ENCODE assay signal across 20 cellular contexts in the genomic region with DNA sequence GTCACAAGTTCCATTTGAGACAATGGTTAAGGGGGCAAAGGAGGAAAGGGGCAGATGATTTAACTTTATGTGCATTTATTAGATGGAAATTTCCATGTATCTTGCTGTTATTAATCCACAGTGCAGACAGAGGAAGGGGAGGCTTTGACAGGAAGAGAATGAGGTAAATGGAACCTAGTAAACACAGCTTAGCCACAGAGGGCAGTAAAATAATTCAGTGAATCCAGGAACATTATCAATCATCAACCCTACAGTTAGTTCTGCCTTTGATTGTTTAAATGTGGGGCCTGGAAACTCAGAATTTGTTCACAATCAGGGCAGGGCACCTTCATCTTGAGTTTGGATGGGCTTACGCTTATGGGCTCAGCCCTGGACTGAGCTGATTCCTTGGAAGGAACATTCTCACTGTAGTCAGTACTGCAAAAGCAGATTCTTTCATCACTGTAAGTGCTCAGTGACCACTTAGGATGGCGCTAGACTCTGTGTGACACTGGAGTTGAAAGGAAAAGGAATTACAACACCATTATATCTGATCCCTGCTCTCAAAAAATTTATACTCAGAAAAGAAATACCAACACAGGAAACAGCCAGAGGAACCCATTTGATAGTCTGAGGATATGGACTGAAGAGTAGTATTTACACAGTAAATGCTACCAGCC.
A peak's percentile ranks its signal among the peaks of the same experiment; 100 is the strongest.
DNase-seq lines count a peak whose midpoint lies in the region; ATAC-seq and TF ChIP-seq lines count a peak whose summit lies in the region.
"Had no signal": no experiment of that assay in that cellular context is flagged by ENCODE, and none has a peak within 500 bp of the region (broad histone marks: within the 10 kb centered on the region; RNA-seq: fewer than 3 reads in every experiment).

No MANE protein-coding gene starts in this region.

- no peak overlapping the region for H3K4me3 Mint-ChIP-seq in activated T-cell treated with anti-CD3 and anti-CD28 coated beads, Interleukin-2, amount 50 U/mL, for 72 hours
- H3K4me3 Mint-ChIP-seq in activated T-cell treated with anti-CD3 and anti-CD28 coated beads, Interleukin-2, amount 50 U/mL, for 24 hours = no peak overlapping the region
- H3K4me3 Mint-ChIP-seq in activated T-helper 17 cell treated with anti-CD3 and anti-CD28 coated beads, Interleukin-2, amount 50 U/mL, for 72 hours = peak overlapping the region; percentile 8
- H3K4me3 Mint-ChIP-seq: IgD-negative memory B cell had no signal

- intact Hi-C loops in mucosa of descending colon (cut with DNase I, micrococcal nuclease) = no loop called here

- H3K36me3 ChIP-seq in mucosa of descending colon (ENCODE audit: low read depth) = no peaks in the 10 kb centered on the region
- H3K36me3 ChIP-seq: BLaER1, Peyer's patch had no signal

- H3K27me3 Mint-ChIP-seq in activated T-cell treated with anti-CD3 and anti-CD28 coated beads, Interleukin-2, amount 50 U/mL, for 72 hours (ENCODE audit: low read depth) = peaks cover 5% of the 10 kb centered on the region
- H3K27me3 Mint-ChIP-seq in activated T-cell treated with anti-CD3 and anti-CD28 coated beads, Interleukin-2, amount 50 U/mL, for 24 hours = no peaks in the 10 kb centered on the region
- H3K27me3 Mint-ChIP-seq in activated T-helper 17 cell treated with anti-CD3 and anti-CD28 coated beads, Interleukin-2, amount 50 U/mL, for 72 hours = no peaks in the 10 kb centered on the region
- H3K27me3 Mint-ChIP-seq: CD4-positive, alpha-beta memory T cell had no signal

- H3K36me3 Mint-ChIP-seq in activated T-cell treated with anti-CD3 and anti-CD28 coated beads, Interleukin-2, amount 50 U/mL, for 72 hours (ENCODE audit: insufficient read depth in 2 of 2) = peaks cover 4 to 6% of the 10 kb centered on the region in 2 donors
- no peaks in the 10 kb centered on the region for H3K36me3 Mint-ChIP-seq in activated T-cell treated with anti-CD3 and anti-CD28 coated beads, Interleukin-2, amount 50 U/mL, for 24 hours (ENCODE audit: low read depth)
- no peaks in the 10 kb centered on the region for H3K36me3 Mint-ChIP-seq in activated T-helper 17 cell treated with anti-CD3 and anti-CD28 coated beads, Interleukin-2, amount 50 U/mL, for 72 hours (ENCODE audit: low read depth)
- H3K36me3 Mint-ChIP-seq: CD4-positive, alpha-beta memory T cell had no signal

- H3K4me3 ChIP-seq in mucosa of descending colon = no peak overlapping the region
- no peak overlapping the region for H3K4me3 ChIP-seq in foreskin fibroblast (ENCODE audit: low read depth in 1 of 2, low read length in 2 of 2)
- H3K4me3 ChIP-seq: BLaER1, GM12878, Peyer's patch had no signal

- ATAC-seq in activated T-cell treated with anti-CD3 and anti-CD28 coated beads, Interleukin-2, amount 50 U/mL, for 72 hours (replicated peaks in 1 of 2) = no peak
- peak; percentile 13 for ATAC-seq in activated T-helper 17 cell treated with anti-CD3 and anti-CD28 coated beads, Interleukin-2, amount 50 U/mL, for 72 hours (replicated peaks)
- peak; percentile 64 for ATAC-seq in mucosa of descending colon
- ATAC-seq: GM12878 had no signal

- peak overlapping the region; percentile 29 for H3K27ac Mint-ChIP-seq in activated T-cell treated with anti-CD3 and anti-CD28 coated beads, Interleukin-2, amount 50 U/mL, for 72 hours
- no peak overlapping the region for H3K27ac Mint-ChIP-seq in activated T-cell treated with anti-CD3 and anti-CD28 coated beads, Interleukin-2, amount 50 U/mL, for 24 hours
- H3K27ac Mint-ChIP-seq in activated T-helper 17 cell treated with anti-CD3 and anti-CD28 coated beads, Interleukin-2, amount 50 U/mL, for 72 hours = peak overlapping the region; percentile 47

- no peak for DNase-seq in activated T-cell treated with anti-CD3 and anti-CD28 coated beads, Interleukin-2, amount 50 U/mL, for 72 hours
- DNase-seq in activated T-cell treated with anti-CD3 and anti-CD28 coated beads, Interleukin-2, amount 50 U/mL, for 24 hours = no peak
- DNase-seq in mucosa of descending colon = no peak
- no peak for DNase-seq in foreskin fibroblast
- DNase-seq in stimulated activated CD4-positive, alpha-beta T cell treated with anti-CD3 and anti-CD28 coated beads, Interleukin-2, amount 100 ng/mL, for 24 hours = no peak
- DNase-seq in ureter (ENCODE audit: low spot score) = no peak
- DNase-seq: CD4-positive, alpha-beta memory T cell; DMS53; EL; HCEC 1CT; Kasumi-1; MM.1S; NCI-H1105 treated with DMSO at 0.1 percent for 48 hours; NCI-H1694; NCI-H2081 treated with DMSO at 0.1 percent for 48 hours; Peyer's patch had no signal

- no peak for TF ChIP-seq CTCF in mucosa of descending colon (IDR thresholded peaks at IDR 0.05)
- TF ChIP-seq CTCF in foreskin fibroblast (IDR thresholded peaks at IDR 0.05; ENCODE audit: low read depth, low read length) = no peak

- H3K9me3 ChIP-seq in mucosa of descending colon = no peaks in the 10 kb centered on the region
- H3K9me3 ChIP-seq: BLaER1, Peyer's patch had no signal

- H3K4me1 Mint-ChIP-seq in activated T-cell treated with anti-CD3 and anti-CD28 coated beads, Interleukin-2, amount 50 U/mL, for 72 hours (ENCODE audit: low read depth) = peaks cover 53% of the 10 kb centered on the region
- H3K4me1 Mint-ChIP-seq in activated T-cell treated with anti-CD3 and anti-CD28 coated beads, Interleukin-2, amount 50 U/mL, for 24 hours (ENCODE audit: low read depth) = peaks cover 44% of the 10 kb centered on the region
- H3K4me1 Mint-ChIP-seq in activated T-helper 17 cell treated with anti-CD3 and anti-CD28 coated beads, Interleukin-2, amount 50 U/mL, for 72 hours = peaks cover 41% of the 10 kb centered on the region

- peaks cover 7% of the 10 kb centered on the region for H3K4me1 ChIP-seq in mucosa of descending colon (ENCODE audit: low read depth)

- peaks cover 4 to 6% of the 10 kb centered on the region in 2 donors for H3K9me3 Mint-ChIP-seq in activated T-cell treated with anti-CD3 and anti-CD28 coated beads, Interleukin-2, amount 50 U/mL, for 72 hours
- H3K9me3 Mint-ChIP-seq in activated T-cell treated with anti-CD3 and anti-CD28 coated beads, Interleukin-2, amount 50 U/mL, for 24 hours = peaks cover 3% of the 10 kb centered on the region
- peaks cover 6% of the 10 kb centered on the region for H3K9me3 Mint-ChIP-seq in activated T-helper 17 cell treated with anti-CD3 and anti-CD28 coated beads, Interleukin-2, amount 50 U/mL, for 72 hours

Comparison
In these comparisons a context has a peak if more than half of its experiments do, and no peak if none do; other contexts are left out.
1. ATAC-seq: peak in activated T-helper 17 cell treated with anti-CD3 and anti-CD28 coated beads, Interleukin-2, amount 50 U/mL, for 72 hours (single experiment) and mucosa of descending colon (single experiment); none in activated T-cell treated with anti-CD3 and anti-CD28 coated beads, Interleukin-2, amount 50 U/mL, for 72 hours (0 of 2).